Comparison of ENCODE assay signal across 31 cellular contexts in genomic region chr17:3851461-3852100, GRCh38.
"Had no signal": no experiment of that assay in that cellular context is flagged by ENCODE, and none has a peak within 500 bp of the region (broad histone marks: within the 10 kb centered on the region; RNA-seq: fewer than 3 reads in every experiment).

No MANE protein-coding gene starts in this region.

- H3K9me3 ChIP-seq: SJSA1 had no signal

- H3K9me3 Mint-ChIP-seq: activated CD4-positive, alpha-beta T cell treated with anti-CD3 and anti-CD28 coated beads, Interleukin-2, amount 10 ng/mL, durations not matched to agents 24 days and 14 days; activated naive CD4-positive, alpha-beta T cell treated with anti-CD3 and anti-CD28 coated beads for 36 hours; activated naive CD8-positive, alpha-beta T cell treated with anti-CD3 and anti-CD28 coated beads, Interleukin-2, amount 50 U/mL, for 24 hours; activated T-cell treated with anti-CD3 and anti-CD28 coated beads, Interleukin-2, amount 50 U/mL, for 24 hours; activated T-helper 1 cell treated with anti-CD3 and anti-CD28 coated beads, Interleukin-12 subunit alpha, Interleukin-12 subunit beta, Interleukin-2, Interleukin-4 antibody, amounts not matched to agents 30 ng/mL and 10 ng/mL and 1 ng/mL, durations not matched to agents 14 hours and 24 hours and 36 hours; central memory CD8-positive, alpha-beta T cell had no signal

- H3K4me1 Mint-ChIP-seq: brain; central memory CD8-positive, alpha-beta T cell had no signal

- H3K36me3 Mint-ChIP-seq: activated CD8-positive, alpha-beta memory T cell treated with anti-CD3 and anti-CD28 coated beads, Interleukin-2, amount 10 ng/mL, durations not matched to agents 7 days and 5 days; brain; WTC11 had no signal

- ATAC-seq: activated CD8-positive, alpha-beta memory T cell treated with anti-CD3 and anti-CD28 coated beads, Interleukin-2, amount 10 ng/mL, durations not matched to agents 7 days and 5 days; activated naive CD8-positive, alpha-beta T cell treated with anti-CD3 and anti-CD28 coated beads, Interleukin-2, amount 50 U/mL, for 24 hours; Panc1; SK-N-SH treated with all-trans-retinoic acid at 6 μM for 48 hours; WTC11 had no signal

- H3K36me3 ChIP-seq: SJSA1 had no signal

- H3K4me3 Mint-ChIP-seq: activated CD4-positive, alpha-beta T cell treated with anti-CD3 and anti-CD28 coated beads, Interleukin-2, amount 10 ng/mL, durations not matched to agents 24 days and 14 days; activated CD8-positive, alpha-beta memory T cell treated with anti-CD3 and anti-CD28 coated beads, Interleukin-2, amount 10 ng/mL, durations not matched to agents 7 days and 5 days; activated naive CD4-positive, alpha-beta T cell treated with anti-CD3 and anti-CD28 coated beads for 36 hours; activated naive CD8-positive, alpha-beta T cell treated with anti-CD3 and anti-CD28 coated beads, Interleukin-2, amount 50 U/mL, for 24 hours; activated T-cell treated with anti-CD3 and anti-CD28 coated beads, Interleukin-2, amount 50 U/mL, for 24 hours; activated T-helper 1 cell treated with anti-CD3 and anti-CD28 coated beads, Interleukin-12 subunit alpha, Interleukin-12 subunit beta, Interleukin-2, Interleukin-4 antibody, amounts not matched to agents 30 ng/mL and 10 ng/mL and 1 ng/mL, durations not matched to agents 14 hours and 24 hours and 36 hours; central memory CD8-positive, alpha-beta T cell; WTC11 had no signal

- H3K27me3 Mint-ChIP-seq: activated T-cell treated with anti-CD3 and anti-CD28 coated beads, Interleukin-2, amount 50 U/mL, for 24 hours had no signal

- H3K4me3 ChIP-seq: SJSA1 had no signal

- H3K27me3 ChIP-seq: SJSA1 had no signal

- H3K27ac ChIP-seq: RWPE1, SJSA1 had no signal

- H3K27ac Mint-ChIP-seq: activated CD4-positive, alpha-beta T cell treated with anti-CD3 and anti-CD28 coated beads, Interleukin-2, amount 10 ng/mL, durations not matched to agents 24 days and 14 days; activated CD8-positive, alpha-beta memory T cell treated with anti-CD3 and anti-CD28 coated beads, Interleukin-2, amount 10 ng/mL, durations not matched to agents 7 days and 5 days; activated naive CD4-positive, alpha-beta T cell treated with anti-CD3 and anti-CD28 coated beads for 36 hours; activated naive CD8-positive, alpha-beta T cell treated with anti-CD3 and anti-CD28 coated beads, Interleukin-2, amount 50 U/mL, for 24 hours; activated T-cell treated with anti-CD3 and anti-CD28 coated beads, Interleukin-2, amount 50 U/mL, for 24 hours; activated T-helper 1 cell treated with anti-CD3 and anti-CD28 coated beads, Interleukin-12 subunit alpha, Interleukin-12 subunit beta, Interleukin-2, Interleukin-4 antibody, amounts not matched to agents 30 ng/mL and 10 ng/mL and 1 ng/mL, durations not matched to agents 14 hours and 24 hours and 36 hours; WTC11 had no signal

- DNase-seq: activated CD4-positive, alpha-beta T cell treated with anti-CD3 and anti-CD28 coated beads for 1 hour; activated CD4-positive, alpha-beta T cell treated with anti-CD3 and anti-CD28 coated beads, Interleukin-2, amount 10 ng/mL, durations not matched to agents 24 days and 14 days; activated CD4-positive, alpha-beta T cell treated with anti-CD3 and anti-CD28 coated beads, Interleukin-2, amount 50 U/mL, for 48 hours; activated CD8-positive, alpha-beta memory T cell treated with anti-CD3 and anti-CD28 coated beads, Interleukin-2, amount 10 ng/mL, durations not matched to agents 7 days and 5 days; activated effector memory CD4-positive, alpha-beta T cell treated with Interleukin-2 at 50 U/mL for 16 hours; activated naive CD4-positive, alpha-beta T cell treated with anti-CD3 and anti-CD28 coated beads for 36 hours; activated naive CD8-positive, alpha-beta T cell treated with anti-CD3 and anti-CD28 coated beads, Interleukin-2, amount 50 U/mL, for 24 hours; activated T-cell treated with anti-CD3 and anti-CD28 coated beads, Interleukin-2, amount 50 U/mL, for 24 hours; amniotic stem cell; KG1; NCI-H1092 treated with DMSO at 0.1 percent for 48 hours; NCI-H1417 treated with DMSO at 0.1 percent for 48 hours; NCI-H1694; NCI-H2029; NCI-H2107; NCI-H2171 treated with DMSO at 0.1 percent for 48 hours; NCI-H345; NCI-H510A; NCI-H526 treated with DMSO at 0.1 percent for 48 hours; NCI-H82; OCI-M1; Right ventricle myocardium superior; SW 1271 had no signal

- H3K4me1 ChIP-seq: SJSA1 had no signal
